Comparison of ENCODE assay signal across 24 cellular contexts in genomic region chr1:92601044-92601443, GRCh38.
"Had no signal": no experiment of that assay in that cellular context is flagged by ENCODE, and none has a peak within 500 bp of the region (broad histone marks: within the 10 kb centered on the region; RNA-seq: fewer than 3 reads in every experiment).

No MANE protein-coding gene starts in this region.

- H3K27me3 ChIP-seq: colonic mucosa, gastrocnemius medialis, ovary, sigmoid colon, tibial nerve, upper lobe of left lung had no signal

- H3K9me3 ChIP-seq: colonic mucosa, gastrocnemius medialis, ovary, psoas muscle, sigmoid colon, thoracic aorta, tibial nerve, upper lobe of left lung had no signal

- H3K36me3 Mint-ChIP-seq: natural killer cell; stimulated activated effector memory CD8-positive, alpha-beta T cell treated with anti-CD3 and anti-CD28 coated beads, Interleukin-12 subunit alpha, Interleukin-12 subunit beta, amount 100 ng/mL, for 72 hours had no signal

- H3K27me3 Mint-ChIP-seq: dendritic cell treated with granulocyte-macrophage colony-stimulating factor and Interleukin-4, amounts not matched to agents 40 ng/mL and 50 ng/mL, for 4 days; memory B cell had no signal

- H3K4me3 Mint-ChIP-seq: dendritic cell treated with granulocyte-macrophage colony-stimulating factor and Interleukin-4, amounts not matched to agents 40 ng/mL and 50 ng/mL, for 4 days; endodermal cell; memory B cell; natural killer cell; stimulated activated effector memory CD8-positive, alpha-beta T cell treated with anti-CD3 and anti-CD28 coated beads, Interleukin-12 subunit alpha, Interleukin-12 subunit beta, amount 100 ng/mL, for 72 hours had no signal

- H3K36me3 ChIP-seq: colonic mucosa, gastrocnemius medialis, ovary, thoracic aorta had no signal

- H3K4me1 Mint-ChIP-seq: endodermal cell, natural killer cell had no signal

- H3K9me3 Mint-ChIP-seq: dendritic cell treated with granulocyte-macrophage colony-stimulating factor and Interleukin-4, amounts not matched to agents 40 ng/mL and 50 ng/mL, for 4 days; endodermal cell; natural killer cell; stimulated activated effector memory CD8-positive, alpha-beta T cell treated with anti-CD3 and anti-CD28 coated beads, Interleukin-12 subunit alpha, Interleukin-12 subunit beta, amount 100 ng/mL, for 72 hours had no signal

- H3K4me3 ChIP-seq: colonic mucosa, gastrocnemius medialis, lung, ovary, psoas muscle, sigmoid colon, thoracic aorta, tibial nerve, upper lobe of left lung had no signal

- FAIRE-seq: keratinocyte, urothelium cell line had no signal

- H3K27ac Mint-ChIP-seq: dendritic cell treated with granulocyte-macrophage colony-stimulating factor and Interleukin-4, amounts not matched to agents 40 ng/mL and 50 ng/mL, for 4 days; endodermal cell; memory B cell; natural killer cell; stimulated activated effector memory CD8-positive, alpha-beta T cell treated with anti-CD3 and anti-CD28 coated beads, Interleukin-12 subunit alpha, Interleukin-12 subunit beta, amount 100 ng/mL, for 72 hours had no signal

- DNase-seq: colonic mucosa; effector CD8-positive, alpha-beta T cell; endodermal cell; gastrocnemius medialis; head of caudate nucleus; natural killer cell; occipital lobe; ovary; posterior cingulate gyrus; psoas muscle; right cardiac atrium; sigmoid colon; stimulated activated CD4-positive, alpha-beta T cell treated with anti-CD3 and anti-CD28 coated beads, Interleukin-2, amount 100 ng/mL, for 24 hours; stimulated activated CD4-positive, alpha-beta T cell treated with anti-CD3 and anti-CD28 coated beads, Interleukin-4, amount 100 ng/mL, for 24 hours; stimulated activated naive CD4-positive, alpha-beta T cell treated with Interleukin-2 at 50 U/mL for 16 hours; upper lobe of left lung had no signal

- H3K4me1 ChIP-seq: colonic mucosa, gastrocnemius medialis, psoas muscle, sigmoid colon, tibial nerve, upper lobe of left lung had no signal
